Comparison of ENCODE assay signal across 8 cellular contexts in the genomic region with DNA sequence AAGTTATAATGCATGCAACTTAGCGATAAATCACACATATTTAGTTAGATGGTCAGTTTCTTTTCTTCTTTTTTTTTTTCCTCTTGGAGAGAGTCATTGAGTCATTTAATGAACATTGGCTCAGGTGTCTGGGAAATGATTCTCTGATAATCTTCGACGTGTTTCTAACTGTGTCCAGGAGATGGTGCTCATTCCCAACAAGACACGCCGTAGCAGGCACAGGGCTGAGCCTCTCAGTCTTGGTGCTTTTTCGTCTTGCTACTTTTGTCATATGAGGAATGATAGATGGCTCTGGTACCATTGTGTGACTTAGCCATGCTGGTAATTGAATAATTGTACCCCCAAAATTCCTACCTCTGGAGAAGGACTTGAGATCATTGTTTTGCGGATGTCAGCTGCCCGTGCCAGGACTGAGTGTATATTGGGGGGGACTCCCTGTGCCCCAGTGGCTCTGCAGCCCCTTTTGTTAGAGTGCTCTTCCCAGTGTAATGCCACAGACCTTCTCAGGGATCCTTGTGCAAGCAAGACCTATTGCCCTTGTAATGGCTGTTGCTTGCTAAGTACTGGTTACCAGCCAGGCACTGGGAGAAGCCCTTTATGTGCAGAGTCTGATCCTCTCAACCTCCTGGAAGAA.
DNase-seq lines count a peak whose midpoint lies in the region; ATAC-seq, FAIRE-seq and TF ChIP-seq lines count a peak whose summit lies in the region.

No MANE protein-coding gene starts in this region.

- in situ Hi-C loops in KBM-7 (cut with MboI; ENCODE audit: low pct_unique_long_range_greater_than_20kb, low sequenced_read_pairs), result no loop called here

- no peaks in the 10 kb centered on the region for H3K36me3 Mint-ChIP-seq in activated CD4-positive, alpha-beta T cell treated with anti-CD3 and anti-CD28 coated beads for 36 hours (ENCODE audit: low read depth)
- H3K36me3 Mint-ChIP-seq in mesothelial cell of epicardium, result no peaks in the 10 kb centered on the region
- H3K36me3 Mint-ChIP-seq in T-helper 2 cell treated with Interferon-gamma antibody and Interleukin-4, amounts not matched to agents 5 μg/mL and 100 μg/mL, for 36 hours (ENCODE audit: low read depth), result no peaks in the 10 kb centered on the region

- TF ChIP-seq CTCF in PC-9 (conservative IDR thresholded peaks at IDR 0.05) (peak; percentile 88), endothelial cell of umbilical vein (IDR thresholded peaks at IDR 0.05; ENCODE audit: extremely low read depth in 1 of 2, insufficient read depth in 1 of 2, low read depth in 1 of 2, low read length in 2 of 2) (peak; percentile 31 to 38), mesothelial cell of epicardium (IDR thresholded peaks at IDR 0.05; ENCODE audit: unreplicated experiment) (peak; percentile 63)

- H3K27me3 ChIP-seq in PC-9 (ENCODE audit: insufficient read depth, low read depth) (no peaks in the 10 kb centered on the region), endothelial cell of umbilical vein (ENCODE audit: control insufficient read depth in 2 of 2, insufficient read depth in 2 of 2, low read length in 2 of 2) (no peaks in the 10 kb centered on the region)

- H3K4me2 ChIP-seq in PC-9, result no peak overlapping the region
- no peak overlapping the region for H3K4me2 ChIP-seq in endothelial cell of umbilical vein (ENCODE audit: insufficient read depth, low read length)

- FAIRE-seq in endothelial cell of umbilical vein (lab: Jason Lieb, UNC), result peak; percentile 80

- peak; percentile 57 for DNase-seq in activated CD4-positive, alpha-beta T cell treated with anti-CD3 and anti-CD28 coated beads for 36 hours
- no peak for DNase-seq in activated CD4-positive, alpha-beta T cell treated with anti-CD3 and anti-CD28 coated beads, Interleukin-2, amount 50 U/mL, for 1 hour
- DNase-seq in KBM-7, result peak; percentile 33
- DNase-seq in PC-9, result peak; percentile 42 to 66
- peak; percentile 34 for DNase-seq in endothelial cell of umbilical vein (ENCODE audit: low read depth, low spot score)
- DNase-seq in mesothelial cell of epicardium (ENCODE audit: low spot score in 2 of 2, unreplicated experiment in 2 of 2), result peak in 1 of 2 experiments; percentile 44
- DNase-seq in T-helper 2 cell treated with Interferon-gamma antibody and Interleukin-4, amounts not matched to agents 5 μg/mL and 100 μg/mL, for 36 hours (ENCODE audit: low spot score), result no peak

- no peak overlapping the region for H3K27ac Mint-ChIP-seq in activated CD4-positive, alpha-beta T cell treated with anti-CD3 and anti-CD28 coated beads for 36 hours
- peak overlapping the region; percentile 32 for H3K27ac Mint-ChIP-seq in mesothelial cell of epicardium
- H3K27ac Mint-ChIP-seq in T-helper 2 cell treated with Interferon-gamma antibody and Interleukin-4, amounts not matched to agents 5 μg/mL and 100 μg/mL, for 36 hours, result no peak overlapping the region

- H3K4me1 ChIP-seq in PC-9 (replicated peaks; ENCODE audit: insufficient read depth) (peaks cover 38% of the 10 kb centered on the region), endothelial cell of umbilical vein (ENCODE audit: control insufficient read depth, extremely low read depth, insufficient read depth, low read length) (no peaks in the 10 kb centered on the region)

- no peaks in the 10 kb centered on the region for H3K9me3 Mint-ChIP-seq in activated CD4-positive, alpha-beta T cell treated with anti-CD3 and anti-CD28 coated beads for 36 hours (ENCODE audit: low read depth)
- no peaks in the 10 kb centered on the region for H3K9me3 Mint-ChIP-seq in mesothelial cell of epicardium
- H3K9me3 Mint-ChIP-seq in T-helper 2 cell treated with Interferon-gamma antibody and Interleukin-4, amounts not matched to agents 5 μg/mL and 100 μg/mL, for 36 hours, result no peaks in the 10 kb centered on the region

- peak; percentile 74 for ATAC-seq in activated CD4-positive, alpha-beta T cell treated with anti-CD3 and anti-CD28 coated beads for 36 hours
- peak; percentile 86 for ATAC-seq in GM21619 (IDR thresholded peaks at IDR 0.05; ENCODE audit: unreplicated experiment)

- no peaks in the 10 kb centered on the region for H3K36me3 ChIP-seq in PC-9 (ENCODE audit: low read depth)
- no peaks in the 10 kb centered on the region for H3K36me3 ChIP-seq in endothelial cell of umbilical vein (ENCODE audit: control insufficient read depth in 2 of 2, extremely low read depth in 1 of 2, insufficient read depth in 2 of 2, low read length in 2 of 2)

- H3K4me3 Mint-ChIP-seq in activated CD4-positive, alpha-beta T cell treated with anti-CD3 and anti-CD28 coated beads for 36 hours, result no peak overlapping the region
- no peak overlapping the region for H3K4me3 Mint-ChIP-seq in mesothelial cell of epicardium
- H3K4me3 Mint-ChIP-seq in T-helper 2 cell treated with Interferon-gamma antibody and Interleukin-4, amounts not matched to agents 5 μg/mL and 100 μg/mL, for 36 hours, result no peak overlapping the region

- no peaks in the 10 kb centered on the region for H3K9me2 ChIP-seq in PC-9 (ENCODE audit: insufficient read depth)

- H3K9ac ChIP-seq in endothelial cell of umbilical vein (replicated peaks; ENCODE audit: extremely low read depth, insufficient read depth, low read length), result no peak overlapping the region

- dilution Hi-C loops in endothelial cell of umbilical vein (cut with MboI; ENCODE audit: extremely low pct_ligation_motif_present, low sequenced_read_pairs), result no loop called here

- H3K9me1 ChIP-seq in endothelial cell of umbilical vein (replicated peaks; ENCODE audit: control insufficient read depth, extremely low read depth, insufficient read depth, low read length), result no peaks in the 10 kb centered on the region

- H3K9me3 ChIP-seq in PC-9 (ENCODE audit: insufficient read depth, low read depth) (no peaks in the 10 kb centered on the region), endothelial cell of umbilical vein (replicated peaks; ENCODE audit: control insufficient read depth, insufficient read depth, low read length) (no peaks in the 10 kb centered on the region)

- no TSS peak for BruUV-seq in PC-9 (replicated peaks; lab: Mats Ljungman, UMichigan)
- BruUV-seq in endothelial cell of umbilical vein (replicated peaks; lab: Mats Ljungman, UMichigan), result no TSS peak

- POLR2A ChIA-PET in activated CD4-positive, alpha-beta T cell treated with anti-CD3 and anti-CD28 coated beads for 36 hours (lab: Charles Lee), result no interaction called here
- POLR2A ChIA-PET in PC-9 (lab: Charles Lee; ENCODE audit: unreplicated experiment), result no interaction called here
- POLR2A ChIA-PET in endothelial cell of umbilical vein (lab: Charles Lee), result no interaction called here

- CTCF ChIA-PET in activated CD4-positive, alpha-beta T cell treated with anti-CD3 and anti-CD28 coated beads for 36 hours (lab: Charles Lee), result interaction anchor here (0.6 to 3.2 kb wide), 9 partner anchors 9 to 1123 kb away, joined by 3 to 8 read pairs (median 3); no protein-coding TSS in a partner anchor
- CTCF ChIA-PET in PC-9 (lab: Charles Lee), result interaction anchor here (1.1 to 1.2 kb wide), 2 partner anchors 537 to 889 kb away, joined by 3 to 4 read pairs; no protein-coding TSS in a partner anchor
- CTCF ChIA-PET in endothelial cell of umbilical vein (lab: Charles Lee), result interaction anchor here (0.7 to 3.9 kb wide), 7 partner anchors 10 to 899 kb away, joined by 3 to 125 read pairs (median 4); no protein-coding TSS in a partner anchor

- no peaks in the 10 kb centered on the region for H3K4me1 Mint-ChIP-seq in activated CD4-positive, alpha-beta T cell treated with anti-CD3 and anti-CD28 coated beads for 36 hours
- H3K4me1 Mint-ChIP-seq in mesothelial cell of epicardium, result peaks cover 17% of the 10 kb centered on the region
- H3K4me1 Mint-ChIP-seq in T-helper 2 cell treated with Interferon-gamma antibody and Interleukin-4, amounts not matched to agents 5 μg/mL and 100 μg/mL, for 36 hours (ENCODE audit: low read depth), result no peaks in the 10 kb centered on the region

- H3K4me3 ChIP-seq in PC-9 (no peak overlapping the region), endothelial cell of umbilical vein (replicated peaks in 1 of 3; ENCODE audit: insufficient read depth in 1 of 3, low read depth in 1 of 3, low read length in 3 of 3) (no peak overlapping the region)

- H4K20me1 ChIP-seq in PC-9 (ENCODE audit: insufficient read depth) (no peaks in the 10 kb centered on the region), endothelial cell of umbilical vein (replicated peaks; ENCODE audit: control insufficient read depth, extremely low read depth, insufficient read depth, low read length) (no peaks in the 10 kb centered on the region)

- H3K79me2 ChIP-seq in PC-9 (ENCODE audit: low read depth) (no peaks in the 10 kb centered on the region), endothelial cell of umbilical vein (ENCODE audit: control insufficient read depth, insufficient read depth, low read length) (no peaks in the 10 kb centered on the region)

- TF ChIP-seq POLR2A in endothelial cell of umbilical vein (IDR thresholded peaks at IDR 0.05; ENCODE audit: low read depth, low read length), result no peak

- H3F3A ChIP-seq in PC-9 (ENCODE audit: insufficient read depth, low read depth), result no peaks in the 10 kb centered on the region; the same call in 1 of the 2 replicates

- H2AFZ ChIP-seq in PC-9 (no peak overlapping the region), endothelial cell of umbilical vein (ENCODE audit: low read depth, low read length) (no peak overlapping the region)

- intact Hi-C loops in activated CD4-positive, alpha-beta T cell treated with anti-CD3 and anti-CD28 coated beads for 36 hours (cut with DNase I, micrococcal nuclease), result loop anchor here in 1 of 2 experiments (1.0 to 10.0 kb wide), 4 partner anchors 127 to 1602 kb away; no protein-coding TSS in a partner anchor
- intact Hi-C loops in PC-9 (cut with micrococcal nuclease; ENCODE audit: unreplicated experiment), result loop anchor here (1.0 to 10.0 kb wide), 6 partner anchors 142 to 898 kb away; no protein-coding TSS in a partner anchor
- intact Hi-C loops in endothelial cell of umbilical vein (cut with micrococcal nuclease), result loop anchor here (1.0 to 10.0 kb wide), 4 partner anchors 127 to 898 kb away; no protein-coding TSS in a partner anchor

- H3K27ac ChIP-seq in PC-9 (no peak overlapping the region), endothelial cell of umbilical vein (ENCODE audit: insufficient read depth, low read depth, low read length) (no peak overlapping the region)

- peaks cover 17% of the 10 kb centered on the region for H3K27me3 Mint-ChIP-seq in activated CD4-positive, alpha-beta T cell treated with anti-CD3 and anti-CD28 coated beads for 36 hours
- H3K27me3 Mint-ChIP-seq in mesothelial cell of epicardium (ENCODE audit: low read depth), result peaks cover 13% of the 10 kb centered on the region
- peaks cover 11% of the 10 kb centered on the region for H3K27me3 Mint-ChIP-seq in T-helper 2 cell treated with Interferon-gamma antibody and Interleukin-4, amounts not matched to agents 5 μg/mL and 100 μg/mL, for 36 hours (ENCODE audit: low read depth)

TF ChIP-seq in endothelial cell of umbilical vein, 7 proteins besides CTCF, POLR2A, EP300 and RAD21 (continues in another document):
- TF ChIP-seq JUN (IDR thresholded peaks at IDR 0.05; ENCODE audit: borderline replicate concordance, insufficient read depth, insufficient read length, low read depth) (no peak), FOS (IDR thresholded peaks at IDR 0.05; ENCODE audit: borderline replicate concordance, insufficient read depth, low read length) (no peak), POLR2AphosphoS5 (IDR thresholded peaks at IDR 0.05; ENCODE audit: insufficient read depth, low read depth, low read length) (no peak), GATA2 (IDR thresholded peaks at IDR 0.05; ENCODE audit: insufficient read depth, insufficient read length, low read depth, low read length) (no peak)

Comparison
In these comparisons a context has a peak if more than half of its experiments do, and no peak if none do; other contexts are left out.
1. DNase-seq: peak in activated CD4-positive, alpha-beta T cell treated with anti-CD3 and anti-CD28 coated beads for 36 hours (single experiment), KBM-7 (single experiment), PC-9 (2 of 2) and endothelial cell of umbilical vein (single experiment); none in activated CD4-positive, alpha-beta T cell treated with anti-CD3 and anti-CD28 coated beads, Interleukin-2, amount 50 U/mL, for 1 hour (single experiment) and T-helper 2 cell treated with Interferon-gamma antibody and Interleukin-4, amounts not matched to agents 5 μg/mL and 100 μg/mL, for 36 hours (single experiment).
2. CTCF ChIP-seq: peak in every context shown above with its lines; median percentile 88 in PC-9; 63 in mesothelial cell of epicardium; 34 in endothelial cell of umbilical vein.